Comparison of ENCODE assay signal across 18 cellular contexts in the genomic region with DNA sequence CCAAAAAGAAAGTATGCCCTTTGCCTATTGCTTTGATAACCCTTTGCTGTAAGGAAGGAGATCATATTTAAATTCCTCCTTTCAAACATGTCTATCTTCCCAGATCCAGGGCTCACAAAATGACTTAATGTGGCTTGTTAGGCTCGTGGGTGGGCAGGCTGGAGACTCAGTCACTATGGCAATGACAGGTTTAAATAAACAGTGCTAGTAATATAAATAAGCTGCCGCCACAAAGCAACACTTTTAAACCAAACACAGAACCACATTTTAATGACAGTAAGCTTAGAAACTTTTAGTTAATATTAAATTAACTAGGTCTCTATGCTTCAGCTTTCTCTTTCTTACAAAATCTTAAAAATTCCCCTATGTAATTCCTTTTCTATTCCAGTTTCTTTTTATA.
A peak's percentile ranks its signal among the peaks of the same experiment; 100 is the strongest.
DNase-seq lines count a peak whose midpoint lies in the region; ATAC-seq and TF ChIP-seq lines count a peak whose summit lies in the region.
"Had no signal": no experiment of that assay in that cellular context is flagged by ENCODE, and none has a peak within 500 bp of the region (broad histone marks: within the 10 kb centered on the region; RNA-seq: fewer than 3 reads in every experiment).

No MANE protein-coding gene starts in this region.

- H3K79me2 ChIP-seq in smooth muscle cell (ENCODE audit: low read depth), result no peaks in the 10 kb centered on the region

- peak; percentile 6 for DNase-seq in GM03348 (ENCODE audit: low spot score)
- peak; percentile 13 to 31 for DNase-seq in SJCRH30
- DNase-seq in fibroblast of pulmonary artery (ENCODE audit: low read depth), result peak; percentile 2
- no peak for DNase-seq in smooth muscle cell (lab: John Stamatoyannopoulos, UW; ENCODE audit: unreplicated experiment)
- no peak for DNase-seq in hippocampal formation (lab: John Stamatoyannopoulos, UW)
- no peak for DNase-seq in adrenal gland
- DNase-seq: activated B cell treated with CpG ODN at 0.5 μM for 24 hours; activated effector memory CD4-positive, alpha-beta T cell treated with anti-CD3 and anti-CD28 coated beads, Interleukin-2, amount 50 U/mL, for 16 hours; DMS79; foreskin keratinocyte; mammary epithelial cell; NCI-H2081; stimulated activated CD4-positive, alpha-beta T cell treated with anti-CD3 and anti-CD28 coated beads, Interleukin-1b, Interleukin-23, amount 100 ng/mL, for 48 hours had no signal

- no peak overlapping the region for H2AFZ ChIP-seq in smooth muscle cell (ENCODE audit: low read depth)
- H2AFZ ChIP-seq: neural progenitor cell had no signal

- no peaks in the 10 kb centered on the region for H3F3A ChIP-seq in smooth muscle cell (ENCODE audit: low read depth)

- no peaks in the 10 kb centered on the region for H4K20me1 ChIP-seq in smooth muscle cell (ENCODE audit: low read depth)

- TF ChIP-seq CTCF in fibroblast of pulmonary artery (IDR thresholded peaks at IDR 0.05; ENCODE audit: low read length, missing control alignments), result no peak
- TF ChIP-seq CTCF in smooth muscle cell (IDR thresholded peaks at IDR 0.05; ENCODE audit: borderline replicate concordance, insufficient read depth, poor library complexity, severe bottlenecking), result no peak
- TF ChIP-seq CTCF in adrenal gland (IDR thresholded peaks at IDR 0.05), result no peak

- H3K36me3 ChIP-seq in SJCRH30, result no peaks in the 10 kb centered on the region
- no peaks in the 10 kb centered on the region for H3K36me3 ChIP-seq in smooth muscle cell (ENCODE audit: low read depth)
- no peaks in the 10 kb centered on the region for H3K36me3 ChIP-seq in adrenal gland (replicated peaks in 1 of 2)
- H3K36me3 ChIP-seq: neural progenitor cell, thoracic aorta had no signal

- intact Hi-C loops in adrenal gland (cut with DNase I), result no loop called here

- H3K27ac ChIP-seq in SJCRH30 (peak overlapping the region; percentile 6; the same call in 1 of the 2 replicates), smooth muscle cell (ENCODE audit: low read depth) (no peak overlapping the region), adrenal gland (no peak overlapping the region)
- H3K27ac ChIP-seq: foreskin keratinocyte, neural progenitor cell, RWPE1 had no signal

- H3K4me2 ChIP-seq in smooth muscle cell, result peak overlapping the region; percentile 23
- H3K4me2 ChIP-seq: neural progenitor cell had no signal

- no peak overlapping the region for H3K9ac ChIP-seq in smooth muscle cell (ENCODE audit: low read depth)
- H3K9ac ChIP-seq: neural progenitor cell had no signal

- TF ChIP-seq POLR2A in adrenal gland (IDR thresholded peaks at IDR 0.05), result no peak

- 17% methylated on average over 2 of the region's 2 CpGs for WGBS in smooth muscle cell (ENCODE audit: low lambda C conversion rate)
- WGBS in adrenal gland, 4 donors, result 40 to 61% (median 55%) methylated on average over 2 of the region's 2 CpGs

- H3K27me3 ChIP-seq in SJCRH30 (no peaks in the 10 kb centered on the region), smooth muscle cell (ENCODE audit: low read depth) (peaks cover 24% of the 10 kb centered on the region), adrenal gland (no peaks in the 10 kb centered on the region)
- H3K27me3 ChIP-seq: foreskin keratinocyte, neural progenitor cell had no signal

- ATAC-seq in GM19463 (IDR thresholded peaks at IDR 0.05; ENCODE audit: unreplicated experiment), result no peak
- ATAC-seq: foreskin keratinocyte, right cardiac atrium had no signal

- H3K4me1 ChIP-seq in SJCRH30 (peaks cover 6% of the 10 kb centered on the region; the same call in 1 of the 2 replicates), smooth muscle cell (ENCODE audit: low read depth) (no peaks in the 10 kb centered on the region), adrenal gland (replicated peaks in 1 of 2) (no peaks in the 10 kb centered on the region)
- H3K4me1 ChIP-seq: foreskin keratinocyte, neural progenitor cell had no signal

- H3K4me3 ChIP-seq in SJCRH30, result no peak overlapping the region
- no peak overlapping the region for H3K4me3 ChIP-seq in fibroblast of pulmonary artery (replicated peaks; ENCODE audit: low read depth, low read length)
- no peak overlapping the region for H3K4me3 ChIP-seq in smooth muscle cell
- H3K4me3 ChIP-seq in adrenal gland, result no peak overlapping the region
- H3K4me3 ChIP-seq: neural progenitor cell had no signal

- H3K9me3 ChIP-seq in SJCRH30 (replicated peaks) (no peaks in the 10 kb centered on the region), smooth muscle cell (replicated peaks; ENCODE audit: low read depth) (no peaks in the 10 kb centered on the region), adrenal gland (replicated peaks in 1 of 3) (no peaks in the 10 kb centered on the region)
- H3K9me3 ChIP-seq: thoracic aorta had no signal

Comparison
In these comparisons a context has a peak if more than half of its experiments do, and no peak if none do; other contexts are left out.
1. DNase-seq: peak in GM03348 (single experiment), SJCRH30 (2 of 2) and fibroblast of pulmonary artery (single experiment); none in smooth muscle cell (single experiment), hippocampal formation (0 of 2) and adrenal gland (0 of 7).